In the genomic region with DNA sequence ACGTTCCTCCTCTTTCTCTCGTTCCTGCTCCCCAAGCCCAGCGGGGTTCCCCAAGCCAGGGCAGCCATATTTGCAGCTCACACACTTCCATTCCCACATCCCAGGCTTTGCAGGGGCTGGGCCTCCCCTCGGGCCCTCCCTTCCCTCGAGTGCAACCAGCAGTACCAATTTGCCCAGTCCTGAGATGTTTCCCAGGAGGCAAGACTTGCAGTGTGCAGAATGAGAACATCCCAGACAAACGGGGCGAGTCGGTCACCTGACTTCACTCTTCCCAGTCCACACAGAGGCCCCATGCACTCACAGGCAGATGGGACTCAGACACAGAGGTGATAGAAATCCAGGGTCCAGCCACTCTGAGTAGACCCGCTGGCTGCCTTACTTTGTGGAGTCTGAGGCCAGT, we compare ENCODE assay signal across 1 cellular context.
TF ChIP-seq lines count a peak whose summit lies in the region.

No MANE protein-coding gene starts in this region.

TF ChIP-seq in K562, 482 proteins besides CTCF, POLR2A, EP300 and RAD21:
- TF ChIP-seq KDM2B (CRISPR knock-in tag; IDR thresholded peaks at IDR 0.05) (no peak), PHF20 (IDR thresholded peaks at IDR 0.05; ENCODE audit: partially characterized antibody) (no peak), MTA1 (IDR thresholded peaks at IDR 0.05; ENCODE audit: borderline replicate concordance) (no peak), KAT7 (CRISPR knock-in tag; IDR thresholded peaks at IDR 0.05; ENCODE audit: borderline replicate concordance) (no peak), RHOXF2B (CRISPR knock-in tag; conservative IDR thresholded peaks at IDR 0.05) (no peak), ZFP36 (IDR thresholded peaks at IDR 0.05; ENCODE audit: low read depth, low read length, partially characterized antibody) (no peak), PTTG1 (tag; IDR thresholded peaks at IDR 0.05; ENCODE audit: low read depth) (no peak), KAT2B (IDR thresholded peaks at IDR 0.05; ENCODE audit: low read depth, low read length) (no peak), MEF2A (IDR thresholded peaks at IDR 0.05; ENCODE audit: control insufficient read depth, low read depth, low read length) (no peak), SREBF2 (CRISPR knock-in tag; IDR thresholded peaks at IDR 0.05) (no peak), SMARCE1 (IDR thresholded peaks at IDR 0.05) (no peak), ZKSCAN8 (CRISPR knock-in tag; IDR thresholded peaks at IDR 0.05) (no peak), KAT8 (IDR thresholded peaks at IDR 0.05; ENCODE audit: low read depth) (no peak)
- TF ChIP-seq, protein P1, sequence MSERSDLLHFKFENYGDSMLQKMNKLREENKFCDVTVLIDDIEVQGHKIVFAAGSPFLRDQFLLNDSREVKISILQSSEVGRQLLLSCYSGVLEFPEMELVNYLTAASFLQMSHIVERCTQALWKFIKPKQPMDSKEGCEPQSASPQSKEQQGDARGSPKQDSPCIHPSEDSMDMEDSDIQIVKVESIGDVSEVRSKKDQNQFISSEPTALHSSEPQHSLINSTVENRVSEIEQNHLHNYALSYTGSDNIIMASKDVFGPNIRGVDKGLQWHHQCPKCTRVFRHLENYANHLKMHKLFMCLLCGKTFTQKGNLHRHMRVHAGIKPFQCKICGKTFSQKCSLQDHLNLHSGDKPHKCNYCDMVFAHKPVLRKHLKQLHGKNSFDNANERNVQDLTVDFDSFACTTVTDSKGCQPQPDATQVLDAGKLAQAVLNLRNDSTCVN (CRISPR knock-in tag; IDR thresholded peaks at IDR 0.05) = no peak
- TF ChIP-seq, protein P2, sequence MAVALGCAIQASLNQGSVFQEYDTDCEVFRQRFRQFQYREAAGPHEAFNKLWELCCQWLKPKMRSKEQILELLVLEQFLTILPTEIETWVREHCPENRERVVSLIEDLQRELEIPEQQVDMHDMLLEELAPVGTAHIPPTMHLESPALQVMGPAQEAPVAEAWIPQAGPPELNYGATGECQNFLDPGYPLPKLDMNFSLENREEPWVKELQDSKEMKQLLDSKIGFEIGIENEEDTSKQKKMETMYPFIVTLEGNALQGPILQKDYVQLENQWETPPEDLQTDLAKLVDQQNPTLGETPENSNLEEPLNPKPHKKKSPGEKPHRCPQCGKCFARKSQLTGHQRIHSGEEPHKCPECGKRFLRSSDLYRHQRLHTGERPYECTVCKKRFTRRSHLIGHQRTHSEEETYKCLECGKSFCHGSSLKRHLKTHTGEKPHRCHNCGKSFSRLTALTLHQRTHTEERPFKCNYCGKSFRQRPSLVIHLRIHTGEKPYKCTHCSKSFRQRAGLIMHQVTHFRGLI (CRISPR knock-in tag; IDR thresholded peaks at IDR 0.05) = no peak
- TF ChIP-seq, protein P3, sequence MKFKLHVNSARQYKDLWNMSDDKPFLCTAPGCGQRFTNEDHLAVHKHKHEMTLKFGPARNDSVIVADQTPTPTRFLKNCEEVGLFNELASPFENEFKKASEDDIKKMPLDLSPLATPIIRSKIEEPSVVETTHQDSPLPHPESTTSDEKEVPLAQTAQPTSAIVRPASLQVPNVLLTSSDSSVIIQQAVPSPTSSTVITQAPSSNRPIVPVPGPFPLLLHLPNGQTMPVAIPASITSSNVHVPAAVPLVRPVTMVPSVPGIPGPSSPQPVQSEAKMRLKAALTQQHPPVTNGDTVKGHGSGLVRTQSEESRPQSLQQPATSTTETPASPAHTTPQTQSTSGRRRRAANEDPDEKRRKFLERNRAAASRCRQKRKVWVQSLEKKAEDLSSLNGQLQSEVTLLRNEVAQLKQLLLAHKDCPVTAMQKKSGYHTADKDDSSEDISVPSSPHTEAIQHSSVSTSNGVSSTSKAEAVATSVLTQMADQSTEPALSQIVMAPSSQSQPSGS (CRISPR knock-in tag; IDR thresholded peaks at IDR 0.05) = no peak
